ENCODE assay signal across 9 cellular contexts in genomic region chr12:4118601-4119156, GRCh38.
A peak's percentile ranks its signal among the peaks of the same experiment; 100 is the strongest.
DNase-seq lines count a peak whose midpoint lies in the region; ATAC-seq, FAIRE-seq and TF ChIP-seq lines count a peak whose summit lies in the region.
"Had no signal": no experiment of that assay in that cellular context is flagged by ENCODE, and none has a peak within 500 bp of the region (broad histone marks: within the 10 kb centered on the region; RNA-seq: fewer than 3 reads in every experiment).

No MANE protein-coding gene starts in this region.

- H3K27ac ChIP-seq in AG04450 (ENCODE audit: low read depth, low read length): peak overlapping the region; percentile 31
- H3K27ac ChIP-seq: C4-2B had no signal

- peak; percentile 76 for TF ChIP-seq POLR2A in GM19193 (IDR thresholded peaks at IDR 0.05; ENCODE audit: extremely low read depth, insufficient read depth, insufficient read length)

- no peak overlapping the region for H3K4me3 ChIP-seq in AG04450 (ENCODE audit: low read depth, low read length)

- TF ChIP-seq CTCF in AG04450 (IDR thresholded peaks at IDR 0.05; ENCODE audit: low read depth, low read length): no peak

- CTCF ChIA-PET in AG04450 (lab: Charles Lee): interaction anchor here (0.6 to 2.9 kb wide), 2 partner anchors 158 to 233 kb away, joined by 3 to 14 read pairs; no protein-coding TSS in a partner anchor

- FAIRE-seq in GM19239 (lab: Jason Lieb, UNC): no peak

- no peaks in the 10 kb centered on the region for H3K9me3 ChIP-seq in AG04450 (ENCODE audit: control insufficient read depth, insufficient read depth, low read length)

- peak; percentile 4 for ATAC-seq in HG03457 (IDR thresholded peaks at IDR 0.05; ENCODE audit: unreplicated experiment)

- H3K27me3 ChIP-seq in AG04450 (ENCODE audit: control insufficient read depth, insufficient read depth, low read length): peaks cover 2% of the 10 kb centered on the region

- no peak for DNase-seq in AG04450 (ENCODE audit: low read depth, low spot score)
- DNase-seq in ecto neural progenitor cell (ENCODE audit: low spot score): peak; percentile 41
- no peak for DNase-seq in NCI-H526 treated with DMSO at 0.1 percent for 48 hours (lab: John Stamatoyannopoulos, UW)
- no peak for DNase-seq in GM19239 (ENCODE audit: insufficient read length, low spot score)
- no peak for DNase-seq in effector CD4-positive, alpha-beta T cell
- DNase-seq in kidney tubule cell (ENCODE audit: low spot score): no peak

- POLR2A ChIA-PET in AG04450 (lab: Yijun Ruan, JAX): no interaction called here
